Comparison of ENCODE assay signal across 26 cellular contexts in the genomic region with DNA sequence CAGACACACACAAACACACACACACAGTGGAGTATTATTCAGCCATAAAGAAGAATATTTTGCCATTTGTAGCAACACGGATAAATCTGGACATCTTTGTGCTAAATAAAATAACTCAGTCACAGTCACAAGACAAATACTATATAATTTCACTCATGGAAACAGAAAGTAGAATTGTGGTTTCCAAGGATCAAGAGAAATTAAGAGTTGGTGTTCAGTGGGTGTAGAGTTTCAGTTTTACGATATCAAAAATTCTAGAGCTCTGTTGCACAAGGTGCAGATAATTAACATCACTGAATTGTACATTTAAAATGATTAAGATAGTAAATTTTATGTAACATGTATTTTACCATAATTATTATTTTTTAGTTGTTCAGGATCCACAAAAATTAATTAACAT.
DNase-seq lines count a peak whose midpoint lies in the region; ATAC-seq, FAIRE-seq and TF ChIP-seq lines count a peak whose summit lies in the region.
"Had no signal": no experiment of that assay in that cellular context is flagged by ENCODE, and none has a peak within 500 bp of the region (broad histone marks: within the 10 kb centered on the region; RNA-seq: fewer than 3 reads in every experiment).

No MANE protein-coding gene starts in this region.

- no peaks in the 10 kb centered on the region for H4K20me1 ChIP-seq in GM12878 (ENCODE audit: control insufficient read depth, insufficient read depth)
- H4K20me1 ChIP-seq: BLaER1 had no signal

- SMC1A ChIA-PET in GM12878 (lab: Charles Lee; ENCODE audit: uncharacterized antibody, unreplicated experiment), result no interaction called here

- no peak for TF ChIP-seq RAD21 in GM12878 (IDR thresholded peaks at IDR 0.05; ENCODE audit: insufficient read depth, low read depth, low read length)

- H3K27ac ChIP-seq in GM12878 (ENCODE audit: control insufficient read depth, insufficient read depth), result no peak overlapping the region
- H3K27ac ChIP-seq: BLaER1 had no signal

- intact Hi-C loops in GM12878 (cut with micrococcal nuclease; ENCODE audit: unreplicated experiment), result no loop called here

- no TSS peak for BruUV-seq in GM12878 (replicated peaks; lab: Mats Ljungman, UMichigan)

- H2AFZ ChIP-seq in GM12878 (ENCODE audit: control insufficient read depth, low read depth, low read length), result no peak overlapping the region

- no peaks in the 10 kb centered on the region for H3K36me3 ChIP-seq in GM12878 (ENCODE audit: control insufficient read depth in 2 of 2, insufficient read depth in 2 of 2, low read length in 1 of 2)
- H3K36me3 ChIP-seq: BLaER1 had no signal

- no peak for DNase-seq in GM12878 (ENCODE audit: low read depth, low spot score)
- DNase-seq in ACHN, result no peak
- DNase-seq in NCI-H1092 treated with DMSO at 0.1 percent for 48 hours (lab: John Stamatoyannopoulos, UW), result no peak
- no peak for DNase-seq in stimulated activated CD4-positive, alpha-beta T cell treated with anti-CD3 and anti-CD28 coated beads, Interleukin-15, amount 100 ng/mL, for 24 hours
- DNase-seq in glomerular visceral epithelial cell (ENCODE audit: extremely low spot score), result no peak
- DNase-seq: CD4-positive, alpha-beta memory T cell; H9; KBM-7; MV-4-11; NCI-H1417; NCI-H187 treated with DMSO at 0.1 percent for 48 hours; NCI-H2227 treated with DMSO at 0.1 percent for 48 hours; NCI-H510A treated with DMSO at 0.1 percent for 48 hours; NCI-H82; PC-3; RPMI8226; SHP77 treated with DMSO at 0.1 percent for 48 hours; SK-N-SH; T-helper 1 cell; T-helper 9 cell had no signal

- no peaks in the 10 kb centered on the region for H3K79me2 ChIP-seq in GM12878 (ENCODE audit: control insufficient read depth, insufficient read depth, low read length)

- CTCF ChIA-PET in GM12878 (lab: Yijun Ruan, JAX), result no interaction called here

- no peak overlapping the region for H3K4me2 ChIP-seq in GM12878 (ENCODE audit: control insufficient read depth, insufficient read depth)
- H3K4me2 ChIP-seq: BLaER1, SK-N-SH had no signal

- H3K9ac ChIP-seq in GM12878 (ENCODE audit: control insufficient read depth, insufficient read depth, low read length), result no peak overlapping the region
- H3K9ac ChIP-seq: BLaER1, SK-N-SH had no signal

- WGBS in GM12878 (ENCODE audit: insufficient coverage, insufficient replicate concordance, low lambda C conversion rate, missing lambda C conversion rate), result 30% methylated on average over 2 of the region's 2 CpGs

- TF ChIP-seq EP300 in GM12878 (IDR thresholded peaks at IDR 0.05; ENCODE audit: borderline replicate concordance in 1 of 2, control insufficient read depth in 1 of 2, low read depth in 2 of 2, low read length in 2 of 2), result no peak

- in situ Hi-C loops in GM12878 (cut with MboI) (no loop called here), ACHN (cut with HindIII; ENCODE audit: low pct_ligation_motif_present, low pct_unique_long_range_greater_than_20kb, low sequenced_read_pairs) (no loop called here)

- POLR2A ChIA-PET in GM12878 (lab: Charles Lee), result no interaction called here

- no peak for TF ChIP-seq CTCF in GM12878 (IDR thresholded peaks at IDR 0.05 in 2 of 3, conservative IDR thresholded peaks at IDR 0.05 in 1 of 3; ENCODE audit: control insufficient read depth in 2 of 3, extremely low read depth in 1 of 3, insufficient read depth in 1 of 3, low read depth in 3 of 3, low read length in 3 of 3)

- H3K27me3 ChIP-seq in GM12878 (replicated peaks in 1 of 2; ENCODE audit: control insufficient read depth in 2 of 2, insufficient read depth in 2 of 2, low read length in 1 of 2), result no peaks in the 10 kb centered on the region
- H3K27me3 ChIP-seq: BLaER1 had no signal

- no peaks in the 10 kb centered on the region; the same call in 2 of the 3 replicates for H3K9me3 ChIP-seq in GM12878 (replicated peaks; ENCODE audit: control insufficient read depth, insufficient read depth, low read length)
- H3K9me3 ChIP-seq: BLaER1, SK-N-SH had no signal

- TF ChIP-seq POLR2A in GM12878 (IDR thresholded peaks at IDR 0.05; ENCODE audit: low read depth, low read length), result no peak

- RAD21 ChIA-PET in GM12878 (lab: Charles Lee; ENCODE audit: unreplicated experiment), result interaction anchor here (0.6 to 0.9 kb wide), 3 partner anchors 9 to 484 kb away, joined by 3 read pairs; no protein-coding TSS in a partner anchor

- H3K4me1 ChIP-seq in GM12878 (ENCODE audit: control insufficient read depth, insufficient read depth, low read length), result no peaks in the 10 kb centered on the region
- H3K4me1 ChIP-seq: BLaER1 had no signal

- ATAC-seq in GM18511 (IDR thresholded peaks at IDR 0.05; ENCODE audit: unreplicated experiment) (peak; percentile 79), GM21529 (IDR thresholded peaks at IDR 0.05; ENCODE audit: unreplicated experiment) (peak; percentile 63), HG02973 (IDR thresholded peaks at IDR 0.05; ENCODE audit: unreplicated experiment) (peak; percentile 87), GM12878 (peak; percentile 56; the same call in 2 of the 3 replicates)
- ATAC-seq: HepG2, PC-3 had no signal

- no peak overlapping the region for H3K4me3 ChIP-seq in GM12878
- H3K4me3 ChIP-seq: BLaER1 had no signal

- FAIRE-seq in GM12878 (lab: Jason Lieb, UNC), result no peak
- FAIRE-seq: A204.1, HepG2 had no signal

TF ChIP-seq in GM12878, 131 proteins besides CTCF, POLR2A, EP300 and RAD21:
- peak; percentile 34; the same call in 1 of the 2 replicates for TF ChIP-seq RUNX3 (IDR thresholded peaks at IDR 0.05; ENCODE audit: low read length)
- 0 out of 2 replicates have a peak, but pooled peaks have one; percentile 19 for TF ChIP-seq NFIC (IDR thresholded peaks at IDR 0.05; ENCODE audit: low read depth, low read length)
- no peak for TF ChIP-seq ZNF24 (IDR thresholded peaks at IDR 0.05)
